Comparison of ENCODE assay signal across 1 cellular context in genomic region chr16:67163903-67164558, GRCh38.
TF ChIP-seq lines count a peak whose summit lies in the region.

No MANE protein-coding gene starts in this region.

TF ChIP-seq in GM12878, 131 proteins besides CTCF, POLR2A, EP300 and RAD21:
- TF ChIP-seq ELK1 (IDR thresholded peaks at IDR 0.05; ENCODE audit: low read depth, low read length) = no peak
- TF ChIP-seq SUZ12 (IDR thresholded peaks at IDR 0.05; ENCODE audit: unreplicated experiment) = peak; percentile 74
